17 cellular contexts compared by ENCODE assay signal in genomic region chr15:85598718-85599398, GRCh38.
DNase-seq lines count a peak whose midpoint lies in the region; ATAC-seq and TF ChIP-seq lines count a peak whose summit lies in the region.
"Had no signal": no experiment of that assay in that cellular context is flagged by ENCODE, and none has a peak within 500 bp of the region (broad histone marks: within the 10 kb centered on the region; RNA-seq: fewer than 3 reads in every experiment).

No MANE protein-coding gene starts in this region.

- no peaks in the 10 kb centered on the region for H3K9me3 Mint-ChIP-seq in neural progenitor cell
- H3K9me3 Mint-ChIP-seq: activated CD4-positive, alpha-beta T cell treated with anti-CD3 and anti-CD28 coated beads, Interleukin-2, amount 10 ng/mL, durations not matched to agents 7 days and 5 days; activated naive CD4-positive, alpha-beta T cell treated with anti-CD3 and anti-CD28 coated beads, Interleukin-2, amount 50 U/mL, for 72 hours; type B pancreatic cell had no signal

- no peak overlapping the region for H3K9ac ChIP-seq in neural progenitor cell

- no peak for TF ChIP-seq EP300 in transverse colon (IDR thresholded peaks at IDR 0.05; ENCODE audit: low read depth)

- H2AFZ ChIP-seq in neural progenitor cell (replicated peaks) = no peak overlapping the region

- H3K79me2 ChIP-seq in neural progenitor cell (ENCODE audit: low read depth) = no peaks in the 10 kb centered on the region

- H3K36me3 ChIP-seq in heart right ventricle (peaks cover 0 to 66% (median 6%) of the 10 kb centered on the region in 9 donors), neural progenitor cell (no peaks in the 10 kb centered on the region), transverse colon (peaks cover 0 to 12% (median 0%) of the 10 kb centered on the region in 4 donors)

- H3F3A ChIP-seq in neural progenitor cell (ENCODE audit: low read depth) = peaks cover 6% of the 10 kb centered on the region

- intact Hi-C loops in Right ventricle myocardium superior (cut with DNase I) = no loop called here
- intact Hi-C loops in Right ventricle myocardium inferior (cut with DNase I) = no loop called here
- intact Hi-C loops in heart right ventricle (cut with DNase I) = loop anchor here in 1 of 10 donors (10.0 kb wide), 1 partner anchor 236 kb away; no protein-coding TSS in a partner anchor
- intact Hi-C loops in transverse colon (cut with DNase I; ENCODE audit: low total_unique reads) = no loop called here

- H3K27me3 ChIP-seq in heart right ventricle = no peaks in the 10 kb centered on the region
- H3K27me3 ChIP-seq in neural progenitor cell = no peaks in the 10 kb centered on the region
- no peaks in the 10 kb centered on the region for H3K27me3 ChIP-seq in transverse colon
- H3K27me3 ChIP-seq: SJSA1 had no signal

- peak; percentile 21 for ATAC-seq in Right ventricle myocardium superior (ENCODE audit: poor library complexity)
- no peak for ATAC-seq in Right ventricle myocardium inferior
- ATAC-seq in heart right ventricle = peak; percentile 32 to 58 (median 49)
- ATAC-seq in HG02678 (IDR thresholded peaks at IDR 0.05; ENCODE audit: unreplicated experiment) = no peak
- ATAC-seq: activated naive CD4-positive, alpha-beta T cell treated with anti-CD3 and anti-CD28 coated beads, Interleukin-2, amount 50 U/mL, for 72 hours; mucosa of descending colon had no signal

- H3K27ac ChIP-seq in heart right ventricle (peak overlapping the region in 9 of 10 donors; percentile 2 to 81 (median 63)), neural progenitor cell (peak overlapping the region; percentile 73), transverse colon (peak overlapping the region in 3 of 4 donors; percentile 3 to 41 (median 4)), RWPE1 (no peak overlapping the region)
- H3K27ac ChIP-seq: C4-2B, SJSA1 had no signal

- WGBS in heart right ventricle, 2 donors = 34 to 49% methylated on average over 5 of the region's 5 CpGs
- WGBS in transverse colon (ENCODE audit: low coverage in 1 of 2), 2 donors = 82% methylated on average over 5 of the region's 5 CpGs

- H3K4me1 ChIP-seq in heart right ventricle (peaks cover 13 to 80% (median 56%) of the 10 kb centered on the region in 9 donors), neural progenitor cell (peaks cover 15% of the 10 kb centered on the region), transverse colon (peaks cover 0 to 7% (median 3%) of the 10 kb centered on the region in 4 donors)
- H3K4me1 ChIP-seq: SJSA1 had no signal

- peak overlapping the region; percentile 31 for H3K4me2 ChIP-seq in neural progenitor cell

- peak overlapping the region; percentile 75 for H3K27ac Mint-ChIP-seq in neural progenitor cell
- H3K27ac Mint-ChIP-seq: type B pancreatic cell had no signal

- peaks cover 12% of the 10 kb centered on the region for H4K20me1 ChIP-seq in neural progenitor cell (ENCODE audit: low read depth)

- peaks cover 23% of the 10 kb centered on the region for H3K4me1 Mint-ChIP-seq in neural progenitor cell

- H3K9me3 ChIP-seq in heart right ventricle (no peaks in the 10 kb centered on the region), neural progenitor cell (ENCODE audit: low read depth) (no peaks in the 10 kb centered on the region), transverse colon (no peaks in the 10 kb centered on the region)
- H3K9me3 ChIP-seq: mucosa of descending colon, SJSA1 had no signal

- no peak for TF ChIP-seq CTCF in heart right ventricle (IDR thresholded peaks at IDR 0.05)
- no peak for TF ChIP-seq CTCF in neural progenitor cell (IDR thresholded peaks at IDR 0.05)
- no peak for TF ChIP-seq CTCF in transverse colon (IDR thresholded peaks at IDR 0.05)
- TF ChIP-seq CTCF in RWPE1 (conservative IDR thresholded peaks at IDR 0.05; ENCODE audit: low read depth) = no peak

- CTCF ChIA-PET in RWPE1 (lab: Yijun Ruan, JAX) = no interaction called here

- no peak overlapping the region for H3K4me3 ChIP-seq in heart right ventricle
- no peak overlapping the region for H3K4me3 ChIP-seq in neural progenitor cell
- H3K4me3 ChIP-seq in transverse colon = no peak overlapping the region
- H3K4me3 ChIP-seq: mucosa of descending colon, SJSA1 had no signal

- H3K4me3 Mint-ChIP-seq in neural progenitor cell = no peak overlapping the region
- H3K4me3 Mint-ChIP-seq: activated CD4-positive, alpha-beta T cell treated with anti-CD3 and anti-CD28 coated beads, Interleukin-2, amount 10 ng/mL, durations not matched to agents 7 days and 5 days; type B pancreatic cell had no signal

- no peak for TF ChIP-seq POLR2A in transverse colon (IDR thresholded peaks at IDR 0.05)

- H3K27me3 Mint-ChIP-seq in neural progenitor cell (ENCODE audit: insufficient read depth, low read depth) = peaks cover 6% of the 10 kb centered on the region
- H3K27me3 Mint-ChIP-seq: activated CD4-positive, alpha-beta T cell treated with anti-CD3 and anti-CD28 coated beads, Interleukin-2, amount 10 ng/mL, durations not matched to agents 7 days and 5 days; type B pancreatic cell had no signal

- H3K36me3 Mint-ChIP-seq in neural progenitor cell = peaks cover 18% of the 10 kb centered on the region

- POLR2A ChIA-PET in RWPE1 (lab: Yijun Ruan, JAX; ENCODE audit: low non-redundant PET) = no interaction called here

- no peak for DNase-seq in Right ventricle myocardium superior
- no peak for DNase-seq in Right ventricle myocardium inferior (ENCODE audit: missing footprints)
- DNase-seq in heart right ventricle = no peak
- peak; percentile 33 for DNase-seq in neural progenitor cell (ENCODE audit: low spot score)
- no peak for DNase-seq in transverse colon
- DNase-seq in NCI-H2107 (lab: John Stamatoyannopoulos, UW) = no peak
- DNase-seq in RWPE1 (ENCODE audit: low spot score) = no peak
- DNase-seq: activated CD4-positive, alpha-beta T cell treated with anti-CD3 and anti-CD28 coated beads, Interleukin-2, amount 10 ng/mL, durations not matched to agents 7 days and 5 days; DMS79 treated with DMSO at 0.1 percent for 48 hours; mucosa of descending colon; NCI-H1417; NCI-H446 treated with DMSO at 0.1 percent for 48 hours had no signal

- in situ Hi-C loops in transverse colon (cut with MboI; ENCODE audit: low pct_ligation_motif_present in 1 of 4, low pct_unique_long_range_greater_than_20kb in 1 of 4, low sequenced_read_pairs in 3 of 4) = loop anchor here in 1 of 4 donors (25.0 kb wide), 1 partner anchor 112 kb away; no protein-coding TSS in a partner anchor

Comparison
In these comparisons a context has a peak if more than half of its experiments do, and no peak if none do; other contexts are left out.
1. ATAC-seq: peak in Right ventricle myocardium superior (single experiment) and heart right ventricle (8 of 8); none in Right ventricle myocardium inferior (single experiment) and HG02678 (single experiment).